In the genomic region with DNA sequence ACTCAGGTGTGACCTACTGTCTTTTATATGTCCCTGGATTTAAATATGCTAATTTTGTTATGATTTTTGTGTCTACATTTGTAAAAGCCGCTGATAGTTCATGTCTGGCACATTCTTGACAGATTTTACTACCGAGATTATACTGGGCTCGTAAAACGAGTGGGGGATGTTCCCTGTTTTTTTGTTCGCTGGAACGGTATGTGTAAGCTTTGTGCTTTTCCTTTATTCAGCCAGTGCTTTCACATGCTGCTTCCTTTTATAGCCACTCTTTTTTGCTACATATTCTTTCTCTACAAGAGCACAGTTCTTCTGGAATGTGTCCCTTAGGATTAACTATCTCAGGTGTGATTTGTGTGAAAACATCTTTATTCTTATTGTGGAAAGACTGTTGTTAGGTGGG, we compare ENCODE assay signal across 19 cellular contexts.
"Had no signal": no experiment of that assay in that cellular context is flagged by ENCODE, and none has a peak within 500 bp of the region (broad histone marks: within the 10 kb centered on the region; RNA-seq: fewer than 3 reads in every experiment).

No MANE protein-coding gene starts in this region.

- DNase-seq: activated CD4-positive, alpha-beta T cell treated with anti-CD3 and anti-CD28 coated beads, Interleukin-2, amount 10 ng/mL, durations not matched to agents 24 days and 14 days; activated CD4-positive, CD25-positive, alpha-beta regulatory T cell; activated CD8-positive, alpha-beta T cell treated with anti-CD3 and anti-CD28 coated beads, Interleukin-2, amount 10 ng/mL, durations not matched to agents 7 days and 5 days; activated naive CD4-positive, alpha-beta T cell; anterior cingulate cortex; cerebellar nuclear complex; effector memory CD4-positive, alpha-beta T cell; foreskin melanocyte; head of caudate nucleus; left cardiac atrium; midbrain; naive thymus-derived CD4-positive, alpha-beta T cell; retina; stimulated activated CD4-positive, alpha-beta T cell treated with anti-CD3 and anti-CD28 coated beads, Interleukin-2, amount 100 ng/mL, for 48 hours; stimulated activated naive CD4-positive, alpha-beta T cell; trophoblast cell had no signal

- H3K4me3 Mint-ChIP-seq: activated CD4-positive, alpha-beta T cell treated with anti-CD3 and anti-CD28 coated beads, Interleukin-2, amount 10 ng/mL, durations not matched to agents 24 days and 14 days; activated CD8-positive, alpha-beta T cell treated with anti-CD3 and anti-CD28 coated beads, Interleukin-2, amount 10 ng/mL, durations not matched to agents 7 days and 5 days; activated T-helper 1 cell treated with anti-CD3 and anti-CD28 coated beads, Interleukin-12 subunit alpha, Interleukin-12 subunit beta, Interleukin-2, Interleukin-4 antibody, amounts not matched to agents 30 ng/mL and 10 ng/mL and 1 ng/mL, durations not matched to agents 14 hours and 24 hours and 36 hours; naive thymus-derived CD4-positive, alpha-beta T cell; T-helper 1 cell treated with Interleukin-12 subunit alpha and Interleukin-12 subunit beta and Interleukin-4 antibody, amounts not matched to agents 30 μg/mL and 1 μg/mL, for 36 hours had no signal

- H3K9me3 Mint-ChIP-seq: activated CD4-positive, alpha-beta T cell treated with anti-CD3 and anti-CD28 coated beads, Interleukin-2, amount 10 ng/mL, durations not matched to agents 24 days and 14 days; activated T-helper 1 cell treated with anti-CD3 and anti-CD28 coated beads, Interleukin-12 subunit alpha, Interleukin-12 subunit beta, Interleukin-2, Interleukin-4 antibody, amounts not matched to agents 30 ng/mL and 10 ng/mL and 1 ng/mL, durations not matched to agents 14 hours and 24 hours and 36 hours; naive thymus-derived CD4-positive, alpha-beta T cell; T-helper 1 cell treated with Interleukin-12 subunit alpha and Interleukin-12 subunit beta and Interleukin-4 antibody, amounts not matched to agents 30 μg/mL and 1 μg/mL, for 36 hours had no signal

- H3K27ac ChIP-seq: parathyroid adenoma had no signal

- H3K4me1 ChIP-seq: parathyroid adenoma had no signal

- H3K27ac Mint-ChIP-seq: activated CD4-positive, alpha-beta T cell treated with anti-CD3 and anti-CD28 coated beads, Interleukin-2, amount 10 ng/mL, durations not matched to agents 24 days and 14 days; activated T-helper 1 cell treated with anti-CD3 and anti-CD28 coated beads, Interleukin-12 subunit alpha, Interleukin-12 subunit beta, Interleukin-2, Interleukin-4 antibody, amounts not matched to agents 30 ng/mL and 10 ng/mL and 1 ng/mL, durations not matched to agents 14 hours and 24 hours and 36 hours; T-helper 1 cell treated with Interleukin-12 subunit alpha and Interleukin-12 subunit beta and Interleukin-4 antibody, amounts not matched to agents 30 μg/mL and 1 μg/mL, for 36 hours had no signal

- H3K9ac ChIP-seq: parathyroid adenoma had no signal

- H3K27me3 Mint-ChIP-seq: activated CD4-positive, alpha-beta T cell treated with anti-CD3 and anti-CD28 coated beads, Interleukin-2, amount 10 ng/mL, durations not matched to agents 24 days and 14 days; naive thymus-derived CD4-positive, alpha-beta T cell had no signal
